ENCODE assay signal across 8 cellular contexts in the genomic region with DNA sequence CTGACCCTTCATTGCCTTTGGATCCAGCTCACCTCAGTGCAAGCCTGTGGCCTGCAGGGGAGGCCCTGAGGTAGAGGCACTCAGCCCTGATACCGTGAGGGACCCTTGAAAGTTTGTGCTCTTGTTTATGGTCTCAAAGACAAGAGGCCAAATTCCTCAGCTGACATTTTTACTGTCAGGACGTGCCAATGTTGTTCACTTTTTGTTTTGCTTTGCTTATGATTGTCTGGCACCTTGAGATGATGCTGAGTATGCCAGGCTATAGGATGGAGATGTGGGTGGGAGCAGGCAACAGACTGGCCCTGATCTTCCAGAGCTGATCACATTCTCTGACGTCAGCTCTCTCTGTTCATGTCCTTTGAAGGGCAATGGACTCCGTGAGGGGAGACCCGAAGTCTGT. TPM values are rescaled to one million over a fixed set of nuclear protein-coding genes. Genes with fewer than 3 reads are reported as not detected.
"Had no signal": no experiment of that assay in that cellular context is flagged by ENCODE, and none has a peak within 500 bp of the region (broad histone marks: within the 10 kb centered on the region; RNA-seq: fewer than 3 reads in every experiment).

No MANE protein-coding gene starts in this region.

RNA-seq across cellular contexts. Expression of gene RNU1-4, which starts 36.5 kb away (rescaled TPM):
- polyA plus RNA-seq: heart left ventricle, mammary epithelial cell, ovary, right cardiac atrium, sigmoid colon, small intestine, thymus, urinary bladder had no signal
